8 cellular contexts compared by ENCODE assay signal in genomic region chrX:131792789-131793462, GRCh38.
DNase-seq lines count a peak whose midpoint lies in the region; ATAC-seq and TF ChIP-seq lines count a peak whose summit lies in the region.

No MANE protein-coding gene starts in this region.

- no peaks in the 10 kb centered on the region for H3K4me1 ChIP-seq in osteoblast (ENCODE audit: insufficient read depth, low read length)

- H3K79me2 ChIP-seq in osteoblast (ENCODE audit: insufficient read depth, low read length) = no peaks in the 10 kb centered on the region

- peak; percentile 56 for TF ChIP-seq CTCF in osteoblast (IDR thresholded peaks at IDR 0.05; ENCODE audit: extremely low read depth, low read depth, low read length)

- no peaks in the 10 kb centered on the region for H3K36me3 ChIP-seq in osteoblast (ENCODE audit: insufficient read depth, low read length)

- peak; percentile 56 for ATAC-seq in GM19463 (IDR thresholded peaks at IDR 0.05; ENCODE audit: unreplicated experiment)

- H3K9me3 ChIP-seq in osteoblast (ENCODE audit: low read depth, low read length) = no peaks in the 10 kb centered on the region

- peak overlapping the region; percentile 89 for H3K4me2 ChIP-seq in osteoblast (ENCODE audit: insufficient read depth, low read length)

- H3K27ac ChIP-seq in caudate nucleus (ENCODE audit: low read depth, low read length) (peak overlapping the region; percentile 87), osteoblast (ENCODE audit: low read depth, low read length) (no peak overlapping the region)

- H4K20me1 ChIP-seq in osteoblast (ENCODE audit: insufficient read depth, low read length) = no peaks in the 10 kb centered on the region

- DNase-seq in C1 segment of cervical spinal cord (lab: John Stamatoyannopoulos, UW) (peak in 9 of 14 donors; percentile 59 to 86 (median 72)), NCI-H2196 (lab: John Stamatoyannopoulos, UW; ENCODE audit: unreplicated experiment) (peak; percentile 83), caudate nucleus (lab: John Stamatoyannopoulos, UW) (peak in 25 of 61 donors; percentile 5 to 95 (median 73)), osteoblast (ENCODE audit: insufficient read length, low spot score, missing footprints) (peak; percentile 87), DMS153 treated with DMSO at 0.1 percent for 48 hours (lab: John Stamatoyannopoulos, UW; ENCODE audit: unreplicated experiment) (no peak), NCI-H510A treated with DMSO at 0.1 percent for 48 hours (lab: John Stamatoyannopoulos, UW) (no peak)
- no peak for DNase-seq in stimulated activated CD4-positive, alpha-beta T cell treated with anti-CD3 and anti-CD28 coated beads, Interleukin-4, amount 100 ng/mL, for 24 hours

- peak overlapping the region; percentile 83 for H2AFZ ChIP-seq in osteoblast (ENCODE audit: low read length)

- peaks cover 11% of the 10 kb centered on the region for H3K27me3 ChIP-seq in osteoblast (ENCODE audit: insufficient read depth, low read length)

- peak overlapping the region; percentile 67 for H3K4me3 ChIP-seq in osteoblast (ENCODE audit: insufficient read depth, low read length)

Comparison
In these comparisons a context has a peak if more than half of its experiments do, and no peak if none do; other contexts are left out.
1. DNase-seq: peak in C1 segment of cervical spinal cord (9 of 14), NCI-H2196 (single experiment) and osteoblast (single experiment); none in DMS153 treated with DMSO at 0.1 percent for 48 hours (single experiment), stimulated activated CD4-positive, alpha-beta T cell treated with anti-CD3 and anti-CD28 coated beads, Interleukin-4, amount 100 ng/mL, for 24 hours (single experiment) and NCI-H510A treated with DMSO at 0.1 percent for 48 hours (single experiment).